In genomic region chr15:39784125-39784524, GRCh38 we compare ENCODE assay signal across 11 cellular contexts. TPM values are rescaled to one million over a fixed set of nuclear protein-coding genes. Genes with fewer than 3 reads are reported as not detected.
DNase-seq lines count a peak whose midpoint lies in the region; ATAC-seq and TF ChIP-seq lines count a peak whose summit lies in the region.
"Had no signal": no experiment of that assay in that cellular context is flagged by ENCODE, and none has a peak within 500 bp of the region (broad histone marks: within the 10 kb centered on the region; RNA-seq: fewer than 3 reads in every experiment).

No MANE protein-coding gene starts in this region.

- POLR2A ChIA-PET in WTC11 (lab: Charles Lee), result interaction anchor here (1.0 kb wide), 1 partner anchor 204 kb away, joined by 3 read pairs; the partner anchor contains the start of gene THBS1

- peaks cover 63% of the 10 kb centered on the region for H3K4me1 Mint-ChIP-seq in activated naive CD4-positive, alpha-beta T cell treated with anti-CD3 and anti-CD28 coated beads, Interleukin-2, amount 50 U/mL, for 24 hours
- peaks cover 63% of the 10 kb centered on the region for H3K4me1 Mint-ChIP-seq in WTC11
- peaks cover 27% of the 10 kb centered on the region for H3K4me1 Mint-ChIP-seq in glutamatergic neuron (ENCODE audit: low read depth, unreplicated experiment)

- TF ChIP-seq EP300 in transverse colon (IDR thresholded peaks at IDR 0.05; ENCODE audit: low read depth), result no peak

- H2AK5ac ChIP-seq in neuronal stem cell (ENCODE audit: low read depth, low read length), result no peak overlapping the region

- H2BK12ac ChIP-seq in neuronal stem cell (ENCODE audit: low read length), result no peak overlapping the region

- H3K4me2 ChIP-seq in neuronal stem cell (ENCODE audit: insufficient read depth, low read length, poor library complexity, severe bottlenecking), result no peak overlapping the region

- no peaks in the 10 kb centered on the region for H3K36me3 Mint-ChIP-seq in activated naive CD4-positive, alpha-beta T cell treated with anti-CD3 and anti-CD28 coated beads, Interleukin-2, amount 50 U/mL, for 24 hours
- peaks cover 0 to 12% of the 10 kb centered on the region in 2 donors for H3K36me3 Mint-ChIP-seq in activated naive CD4-positive, alpha-beta T cell treated with anti-CD3 and anti-CD28 coated beads, Interleukin-2, amount 50 U/mL, for 72 hours
- H3K36me3 Mint-ChIP-seq in WTC11 (no peaks in the 10 kb centered on the region), glutamatergic neuron (ENCODE audit: unreplicated experiment) (no peaks in the 10 kb centered on the region)

- H3K79me1 ChIP-seq in neuronal stem cell (ENCODE audit: low read depth, low read length), result no peaks in the 10 kb centered on the region

- no peak overlapping the region for H3K9ac ChIP-seq in neuronal stem cell (ENCODE audit: low read depth, low read length, poor library complexity)

- in situ Hi-C loops in transverse colon (cut with MboI; ENCODE audit: low pct_ligation_motif_present in 1 of 4, low pct_unique_long_range_greater_than_20kb in 1 of 4, low sequenced_read_pairs in 3 of 4), result loop anchor here in 1 of 4 donors (10.0 kb wide), 1 partner anchor 91 kb away; no protein-coding TSS in a partner anchor

- H3K27me3 Mint-ChIP-seq in activated naive CD4-positive, alpha-beta T cell treated with anti-CD3 and anti-CD28 coated beads, Interleukin-2, amount 50 U/mL, for 24 hours, result no peaks in the 10 kb centered on the region
- no peaks in the 10 kb centered on the region for H3K27me3 Mint-ChIP-seq in WTC11 (ENCODE audit: low read depth)
- H3K27me3 Mint-ChIP-seq in glutamatergic neuron (ENCODE audit: unreplicated experiment), result no peaks in the 10 kb centered on the region

- H3K27me3 ChIP-seq in transverse colon, result no peaks in the 10 kb centered on the region
- no peaks in the 10 kb centered on the region for H3K27me3 ChIP-seq in neuronal stem cell (ENCODE audit: control insufficient read depth in 3 of 3, insufficient read depth in 3 of 3, low read depth in 1 of 3, low read length in 3 of 3)

- H3K4me1 ChIP-seq in transverse colon (peaks cover 4 to 22% (median 11%) of the 10 kb centered on the region in 4 donors), neuronal stem cell (ENCODE audit: control insufficient read depth in 2 of 2, insufficient read depth in 1 of 2, low read depth in 1 of 2, low read length in 2 of 2) (peaks cover 2 to 22% of the 10 kb centered on the region in 2 donors)

- intact Hi-C loops in transverse colon (cut with DNase I; ENCODE audit: low total_unique reads), result no loop called here

- ATAC-seq in activated naive CD4-positive, alpha-beta T cell treated with anti-CD3 and anti-CD28 coated beads, Interleukin-2, amount 50 U/mL, for 72 hours, result no peak
- ATAC-seq in WTC11 (no peak), GM19324 (IDR thresholded peaks at IDR 0.05; ENCODE audit: low FRiP score, unreplicated experiment) (no peak)
- ATAC-seq: activated CD4-positive, CD25-positive, alpha-beta regulatory T cell treated with anti-CD3 and anti-CD28 coated beads, Interleukin-2, amount 50 U/mL, for 24 hours had no signal

- TF ChIP-seq POLR2A in transverse colon (IDR thresholded peaks at IDR 0.05), result no peak

- peak overlapping the region; percentile 77 to 93 (median 88) for H3K27ac ChIP-seq in transverse colon
- H3K27ac ChIP-seq in neuronal stem cell (replicated peaks; ENCODE audit: low read length), result no peak overlapping the region

- no peak for DNase-seq in activated naive CD4-positive, alpha-beta T cell treated with anti-CD3 and anti-CD28 coated beads, Interleukin-2, amount 50 U/mL, for 72 hours (ENCODE audit: low spot score in 2 of 2)
- DNase-seq in WTC11 (ENCODE audit: low spot score) (no peak), glutamatergic neuron (no peak), transverse colon (no peak), neuronal stem cell (ENCODE audit: low spot score) (no peak)
- DNase-seq in activated CD4-positive, alpha-beta T cell treated with anti-CD3 and anti-CD28 coated beads, Interleukin-2, amount 50 U/mL, for 48 hours, result no peak
- DNase-seq: GDM1, H7 had no signal

- TF ChIP-seq CTCF in WTC11 (IDR thresholded peaks at IDR 0.05) (no peak), glutamatergic neuron (IDR thresholded peaks at IDR 0.05; ENCODE audit: partially characterized antibody, unreplicated experiment) (no peak), transverse colon (IDR thresholded peaks at IDR 0.05) (no peak)

- H3K14ac ChIP-seq in neuronal stem cell (ENCODE audit: low read length), result no peak overlapping the region

- H3K9me3 ChIP-seq in transverse colon, result no peaks in the 10 kb centered on the region
- H3K9me3 ChIP-seq in neuronal stem cell (replicated peaks in 1 of 2; ENCODE audit: control insufficient read depth in 2 of 2, insufficient read depth in 1 of 2, low read depth in 1 of 2, low read length in 2 of 2), result peaks cover 0 to 7% of the 10 kb centered on the region in 2 donors

- no peak overlapping the region for H2BK5ac ChIP-seq in neuronal stem cell (ENCODE audit: low read length)

- H3K4me3 ChIP-seq in transverse colon (no peak overlapping the region), neuronal stem cell (ENCODE audit: low read length in 2 of 2) (peak overlapping the region in 1 of 2 donors; percentile 67)

- peak overlapping the region; percentile 79 for H3K27ac Mint-ChIP-seq in activated naive CD4-positive, alpha-beta T cell treated with anti-CD3 and anti-CD28 coated beads, Interleukin-2, amount 50 U/mL, for 24 hours
- peak overlapping the region in 1 of 2 donors; percentile 84 for H3K27ac Mint-ChIP-seq in activated naive CD4-positive, alpha-beta T cell treated with anti-CD3 and anti-CD28 coated beads, Interleukin-2, amount 50 U/mL, for 72 hours
- peak overlapping the region; percentile 51; the same call in 1 of the 2 replicates for H3K27ac Mint-ChIP-seq in WTC11
- no peak overlapping the region for H3K27ac Mint-ChIP-seq in glutamatergic neuron (ENCODE audit: unreplicated experiment)

- no peaks in the 10 kb centered on the region for H3K9me3 Mint-ChIP-seq in activated naive CD4-positive, alpha-beta T cell treated with anti-CD3 and anti-CD28 coated beads, Interleukin-2, amount 50 U/mL, for 24 hours
- H3K9me3 Mint-ChIP-seq in activated naive CD4-positive, alpha-beta T cell treated with anti-CD3 and anti-CD28 coated beads, Interleukin-2, amount 50 U/mL, for 72 hours, result no peaks in the 10 kb centered on the region
- H3K9me3 Mint-ChIP-seq in WTC11, result peaks cover 8% of the 10 kb centered on the region
- peaks cover 3% of the 10 kb centered on the region for H3K9me3 Mint-ChIP-seq in glutamatergic neuron (ENCODE audit: unreplicated experiment)

- CTCF ChIA-PET in WTC11 (lab: Charles Lee), result no interaction called here

- no peak overlapping the region for H3K23ac ChIP-seq in neuronal stem cell (ENCODE audit: low read depth, low read length, poor library complexity)

- H4K91ac ChIP-seq in neuronal stem cell (ENCODE audit: low read depth, low read length, poor library complexity), result no peak overlapping the region

- H3K36me3 ChIP-seq in transverse colon (no peaks in the 10 kb centered on the region), neuronal stem cell (replicated peaks in 1 of 2; ENCODE audit: control insufficient read depth in 2 of 2, insufficient read depth in 2 of 2, low read length in 2 of 2) (peaks cover 0 to 8% of the 10 kb centered on the region in 2 donors)

- H4K8ac ChIP-seq in neuronal stem cell (ENCODE audit: low read depth, low read length), result no peak overlapping the region

- H2BK120ac ChIP-seq in neuronal stem cell (ENCODE audit: low read depth, low read length), result no peak overlapping the region

- H2AFZ ChIP-seq in neuronal stem cell (ENCODE audit: low read length), result no peak overlapping the region

- H3K4me3 Mint-ChIP-seq in activated naive CD4-positive, alpha-beta T cell treated with anti-CD3 and anti-CD28 coated beads, Interleukin-2, amount 50 U/mL, for 24 hours, result peak overlapping the region; percentile 90
- H3K4me3 Mint-ChIP-seq in WTC11 (peak overlapping the region; percentile 79), glutamatergic neuron (ENCODE audit: unreplicated experiment) (peak overlapping the region; percentile 89)

- WGBS in transverse colon (ENCODE audit: low coverage in 1 of 2), 2 donors, result 43 to 49% methylated on average over 4 of the region's 4 CpGs
- WGBS in neuronal stem cell (ENCODE audit: extremely low coverage in 2 of 2, insufficient read length in 2 of 2, insufficient replicate concordance in 1 of 2), 2 donors, result no CpG with 5 or more reads among the region's 4 CpGs

- no peak overlapping the region for H2BK15ac ChIP-seq in neuronal stem cell (ENCODE audit: low read length)

- no peak overlapping the region for H3K18ac ChIP-seq in neuronal stem cell (ENCODE audit: low read length)

- no peak overlapping the region for H3K4ac ChIP-seq in neuronal stem cell (ENCODE audit: low read length)

TF ChIP-seq in WTC11, 78 proteins besides CTCF, POLR2A, EP300 and RAD21 (continues in another document):
- TF ChIP-seq, protein P1, sequence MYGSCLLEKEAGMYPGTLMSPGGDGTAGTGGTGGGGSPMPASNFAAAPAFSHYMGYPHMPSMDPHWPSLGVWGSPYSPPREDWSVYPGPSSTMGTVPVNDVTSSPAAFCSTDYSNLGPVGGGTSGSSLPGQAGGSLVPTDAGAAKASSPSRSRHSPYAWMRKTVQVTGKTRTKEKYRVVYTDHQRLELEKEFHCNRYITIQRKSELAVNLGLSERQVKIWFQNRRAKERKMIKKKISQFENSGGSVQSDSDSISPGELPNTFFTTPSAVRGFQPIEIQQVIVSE (CRISPR knock-in tag; IDR thresholded peaks at IDR 0.05; ENCODE audit: borderline replicate concordance), result no peak
- TF ChIP-seq ESRRA (CRISPR knock-in tag; IDR thresholded peaks at IDR 0.05; ENCODE audit: borderline replicate concordance), result no peak
- TF ChIP-seq ZNF263 (CRISPR knock-in tag; IDR thresholded peaks at IDR 0.05; ENCODE audit: low read depth), result no peak
- no peak for TF ChIP-seq ZBTB21 (CRISPR knock-in tag; IDR thresholded peaks at IDR 0.05; ENCODE audit: borderline replicate concordance)

RNA-seq across cellular contexts. Expression of gene FSIP1, which starts 1.5 kb away (rescaled TPM):
- 1 to 10 TPM in 1 of 2 donors, under 1 TPM in 1; 0.18 to 1.1 TPM for total RNA-seq in activated naive CD4-positive, alpha-beta T cell treated with anti-CD3 and anti-CD28 coated beads, Interleukin-2, amount 50 U/mL, for 72 hours
- total RNA-seq in WTC11 (2021) (0.55 to 0.61 TPM (median 0.60 TPM) in 3 replicates), glutamatergic neuron (ENCODE audit: unreplicated experiment) (1.5 TPM), transverse colon (1 to 10 TPM in 3 of 4 donors, not detected in 1; 1.9 to 8.6 (median 5.6) TPM)
- 1.3 TPM for polyA plus RNA-seq in neuronal stem cell (2013, experiment 1 of 2)
- 1.1 TPM for polyA plus RNA-seq in neuronal stem cell (2013, experiment 2 of 2)
